Comparison of ENCODE assay signal across 11 cellular contexts in the genomic region with DNA sequence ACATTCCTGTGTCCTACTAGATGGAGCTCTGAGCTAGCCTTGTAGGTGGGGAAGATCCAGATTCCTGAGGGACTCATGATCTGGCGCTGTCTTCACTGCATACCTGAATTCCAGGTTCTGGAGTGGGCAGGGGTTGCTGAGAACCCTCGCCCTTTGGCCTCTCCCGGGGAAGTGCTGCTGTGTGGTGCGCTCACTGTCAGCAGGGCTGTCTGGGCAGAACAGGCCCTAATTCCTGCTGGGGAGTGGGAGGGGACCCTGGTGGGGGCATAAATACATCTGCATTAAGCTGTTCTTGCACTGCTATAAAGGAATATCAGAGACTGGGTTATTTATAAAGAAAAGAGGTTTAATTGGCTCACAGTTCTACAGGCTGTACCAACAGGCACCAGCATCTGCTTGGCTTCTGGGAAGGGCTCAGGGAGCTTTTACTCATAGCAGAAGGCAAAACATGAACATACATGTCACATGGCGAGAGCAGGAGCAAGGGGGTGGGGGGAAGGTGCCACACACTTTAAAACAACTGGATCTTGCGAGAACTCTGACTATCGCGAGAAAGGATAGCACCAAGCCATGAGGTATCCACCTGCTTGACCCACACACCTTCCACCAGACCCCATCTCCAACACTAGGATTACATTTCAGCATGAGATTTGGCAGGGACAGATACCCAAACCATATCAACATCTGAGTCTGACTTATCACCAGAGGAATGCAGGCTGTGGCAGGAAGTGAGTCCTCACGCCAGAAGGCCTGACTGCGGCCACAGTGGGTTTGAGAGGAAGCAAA.
DNase-seq lines count a peak whose midpoint lies in the region; ATAC-seq and TF ChIP-seq lines count a peak whose summit lies in the region.
"Had no signal": no experiment of that assay in that cellular context is flagged by ENCODE, and none has a peak within 500 bp of the region (broad histone marks: within the 10 kb centered on the region; RNA-seq: fewer than 3 reads in every experiment).

No MANE protein-coding gene starts in this region.

- no peak overlapping the region for H3K23ac ChIP-seq in mesenchymal stem cell (ENCODE audit: low read length in 2 of 2)

- no peak for ATAC-seq in aorta (ENCODE audit: low FRiP score)
- ATAC-seq in HG03108 (IDR thresholded peaks at IDR 0.05; ENCODE audit: unreplicated experiment): no peak
- ATAC-seq in GM18505 (IDR thresholded peaks at IDR 0.05; ENCODE audit: unreplicated experiment): no peak

- peak overlapping the region; percentile 80 for H2BK15ac ChIP-seq in mesenchymal stem cell (ENCODE audit: low read depth, poor library complexity, severe bottlenecking)

- H2AFZ ChIP-seq in mesenchymal stem cell (ENCODE audit: low read depth, low read length): peak overlapping the region; percentile 1

- POLR2A ChIA-PET in CD8-positive, alpha-beta memory T cell (lab: Charles Lee): no interaction called here

- no peak overlapping the region for H3K4me2 ChIP-seq in mesenchymal stem cell (ENCODE audit: low read length, poor library complexity, severe bottlenecking)

- intact Hi-C loops in aorta (cut with DNase I): no loop called here

- H2AK5ac ChIP-seq in mesenchymal stem cell (ENCODE audit: low read length, severe bottlenecking): no peak overlapping the region

- H3K36me3 ChIP-seq in mesenchymal stem cell (ENCODE audit: control insufficient read depth in 1 of 2, insufficient read depth in 2 of 2, low read depth in 1 of 2, low read length in 2 of 2) (peaks cover 0 to 5% of the 10 kb centered on the region in 2 experiments), aorta (ENCODE audit: control insufficient read depth in 1 of 2, insufficient read depth in 2 of 2, low read length in 1 of 2) (no peaks in the 10 kb centered on the region)
- no peaks in the 10 kb centered on the region for H3K36me3 ChIP-seq in CD8-positive, alpha-beta memory T cell (ENCODE audit: insufficient read depth, low read length)

- H4K91ac ChIP-seq in mesenchymal stem cell (ENCODE audit: low read length): peak overlapping the region; percentile 93

- no peak overlapping the region for H3K27ac ChIP-seq in mesenchymal stem cell (ENCODE audit: low read length, poor library complexity, severe bottlenecking)
- no peak overlapping the region for H3K27ac ChIP-seq in CD8-positive, alpha-beta memory T cell (ENCODE audit: low read depth, low read length)
- H3K27ac ChIP-seq in aorta (ENCODE audit: low read depth in 1 of 2, low read length in 2 of 2): no peak overlapping the region
- H3K27ac ChIP-seq: dorsolateral prefrontal cortex had no signal

- no peak overlapping the region for H3K4me3 ChIP-seq in cardiac fibroblast (replicated peaks in 1 of 2; ENCODE audit: low read depth in 2 of 2, low read length in 2 of 2)
- no peak overlapping the region for H3K4me3 ChIP-seq in mesenchymal stem cell (ENCODE audit: insufficient read depth in 1 of 2, low read depth in 1 of 2, low read length in 2 of 2)
- H3K4me3 ChIP-seq in CD8-positive, alpha-beta memory T cell (ENCODE audit: low read length): no peak overlapping the region
- H3K4me3 ChIP-seq in aorta (ENCODE audit: low read length in 2 of 2): no peak overlapping the region
- H3K4me3 ChIP-seq: dorsolateral prefrontal cortex had no signal

- peak overlapping the region; percentile 24 for H2BK120ac ChIP-seq in mesenchymal stem cell (ENCODE audit: low read depth, low read length)

- no peaks in the 10 kb centered on the region for H3K79me1 ChIP-seq in mesenchymal stem cell (replicated peaks; ENCODE audit: low read length, poor library complexity, severe bottlenecking)

- H3K4me1 ChIP-seq in mesenchymal stem cell (ENCODE audit: control insufficient read depth, insufficient read depth, low read depth, low read length) (peaks cover 19% of the 10 kb centered on the region), aorta (ENCODE audit: control insufficient read depth in 1 of 2, insufficient read depth in 2 of 2, low read length in 2 of 2) (no peaks in the 10 kb centered on the region)
- no peaks in the 10 kb centered on the region for H3K4me1 ChIP-seq in CD8-positive, alpha-beta memory T cell (ENCODE audit: insufficient read depth, low read length)

- H3K18ac ChIP-seq in mesenchymal stem cell (ENCODE audit: low read depth in 1 of 2, low read length in 2 of 2): peak overlapping the region in 1 of 2 experiments; percentile 95

- peak overlapping the region; percentile 11 to 81 for H2BK12ac ChIP-seq in mesenchymal stem cell (ENCODE audit: low read length in 2 of 2)

- peak overlapping the region in 1 of 2 experiments; percentile 79 for H3K4ac ChIP-seq in mesenchymal stem cell (ENCODE audit: low read depth in 1 of 2, low read length in 2 of 2)

- WGBS in mesenchymal stem cell: 66% methylated on average over 10 of the region's 10 CpGs
- WGBS in aorta, 2 donors: 85 to 86% methylated on average over 10 of the region's 10 CpGs

- H3K27ac Mint-ChIP-seq in CD8-positive, alpha-beta memory T cell: no peak overlapping the region
- H3K27ac Mint-ChIP-seq: activated T-cell treated with anti-CD3 and anti-CD28 coated beads, Interleukin-2, amount 50 U/mL, for 24 hours had no signal

- H3K4me3 Mint-ChIP-seq in CD8-positive, alpha-beta memory T cell: no peak overlapping the region
- H3K4me3 Mint-ChIP-seq: activated T-cell treated with anti-CD3 and anti-CD28 coated beads, Interleukin-2, amount 50 U/mL, for 24 hours had no signal

- peaks cover 0 to 3% of the 10 kb centered on the region in 2 experiments for H3K27me3 ChIP-seq in mesenchymal stem cell (ENCODE audit: control insufficient read depth in 1 of 2, insufficient read depth in 1 of 2, low read length in 2 of 2)
- no peaks in the 10 kb centered on the region for H3K27me3 ChIP-seq in CD8-positive, alpha-beta memory T cell (ENCODE audit: insufficient read depth, low read length, poor library complexity, severe bottlenecking)
- no peaks in the 10 kb centered on the region for H3K27me3 ChIP-seq in aorta (ENCODE audit: control insufficient read depth in 1 of 2, insufficient read depth in 2 of 2, low read length in 1 of 2)
- H3K27me3 ChIP-seq: dorsolateral prefrontal cortex had no signal

- peak; percentile 86 for DNase-seq in AG20443 (ENCODE audit: low spot score)
- DNase-seq in MV-4-11 (lab: John Stamatoyannopoulos, UW): peak; percentile 73
- DNase-seq in cardiac fibroblast (ENCODE audit: low read depth in 2 of 2): peak; percentile 36 to 77
- peak; percentile 72 for DNase-seq in mesenchymal stem cell
- no peak for DNase-seq in CD8-positive, alpha-beta memory T cell
- DNase-seq in aorta: no peak
- DNase-seq: activated T-cell treated with anti-CD3 and anti-CD28 coated beads, Interleukin-2, amount 50 U/mL, for 24 hours; H7 had no signal

- H3K36me3 Mint-ChIP-seq in CD8-positive, alpha-beta memory T cell: no peaks in the 10 kb centered on the region

- no peak overlapping the region for H3K9ac ChIP-seq in mesenchymal stem cell (ENCODE audit: low read length)

- CTCF ChIA-PET in CD8-positive, alpha-beta memory T cell (lab: Charles Lee): no interaction called here

- no peak overlapping the region for H3K14ac ChIP-seq in mesenchymal stem cell (ENCODE audit: low read length in 2 of 2)

- H3K4me1 Mint-ChIP-seq in CD8-positive, alpha-beta memory T cell: no peaks in the 10 kb centered on the region

- TF ChIP-seq POLR2A in GM18505 (IDR thresholded peaks at IDR 0.05; ENCODE audit: borderline replicate concordance, extremely low read depth, insufficient read depth, insufficient read length): no peak

- no peak for TF ChIP-seq CTCF in cardiac fibroblast (IDR thresholded peaks at IDR 0.05; ENCODE audit: low read depth, low read length)

- H3K9me3 Mint-ChIP-seq in CD8-positive, alpha-beta memory T cell: no peaks in the 10 kb centered on the region
- H3K9me3 Mint-ChIP-seq: activated T-cell treated with anti-CD3 and anti-CD28 coated beads, Interleukin-2, amount 50 U/mL, for 24 hours had no signal

- H2BK5ac ChIP-seq in mesenchymal stem cell (ENCODE audit: low read depth, low read length, poor library complexity, severe bottlenecking): no peak overlapping the region

- peaks cover 1 to 12% of the 10 kb centered on the region in 2 donors for H3K27me3 Mint-ChIP-seq in CD8-positive, alpha-beta memory T cell
- H3K27me3 Mint-ChIP-seq: activated T-cell treated with anti-CD3 and anti-CD28 coated beads, Interleukin-2, amount 50 U/mL, for 24 hours had no signal

- H3K9me3 ChIP-seq in mesenchymal stem cell (ENCODE audit: control insufficient read depth, low read length) (peaks cover 2% of the 10 kb centered on the region), aorta (ENCODE audit: control insufficient read depth, low read length) (no peaks in the 10 kb centered on the region)
- H3K9me3 ChIP-seq in CD8-positive, alpha-beta memory T cell (ENCODE audit: low read length): no peaks in the 10 kb centered on the region

- peak overlapping the region; percentile 95 for H4K8ac ChIP-seq in mesenchymal stem cell (ENCODE audit: low read length)

Comparison
In these comparisons a context has a peak if more than half of its experiments do, and no peak if none do; other contexts are left out.
1. DNase-seq: peak in AG20443 (single experiment), MV-4-11 (single experiment), cardiac fibroblast (2 of 2) and mesenchymal stem cell (single experiment); none in CD8-positive, alpha-beta memory T cell (0 of 5) and aorta (0 of 2).